In the genomic region with DNA sequence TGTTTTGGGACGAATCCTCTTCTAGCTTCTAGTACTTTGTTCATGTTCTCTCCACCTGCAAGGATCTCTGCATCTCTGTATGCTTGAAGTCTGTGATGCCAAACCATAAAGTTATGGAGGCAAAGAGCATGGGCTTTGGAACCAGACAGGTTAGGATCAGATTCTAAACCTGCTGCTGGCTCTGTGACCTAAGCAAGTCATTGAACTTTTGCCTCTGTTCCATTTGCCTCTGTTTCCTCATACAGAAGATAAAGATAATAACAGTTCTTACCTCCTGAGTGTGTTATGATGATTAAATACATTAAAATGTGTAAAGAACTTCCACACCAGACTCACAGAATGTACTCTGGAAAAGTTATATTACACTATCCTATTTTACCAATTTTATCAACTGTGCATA, we compare ENCODE assay signal across 25 cellular contexts.
"Had no signal": no experiment of that assay in that cellular context is flagged by ENCODE, and none has a peak within 500 bp of the region (broad histone marks: within the 10 kb centered on the region; RNA-seq: fewer than 3 reads in every experiment).

No MANE protein-coding gene starts in this region.

- H3K4me3 ChIP-seq: ascending aorta, breast epithelium, cardiac muscle cell, colonic mucosa, esophagus squamous epithelium, gastroesophageal sphincter had no signal

- H3K9me3 ChIP-seq: ascending aorta, breast epithelium, colonic mucosa, esophagus squamous epithelium, gastroesophageal sphincter had no signal

- H3K36me3 ChIP-seq: ascending aorta, breast epithelium, cardiac muscle cell, colonic mucosa, esophagus squamous epithelium, gastroesophageal sphincter had no signal

- H3K27ac ChIP-seq: ascending aorta, cardiac muscle cell, colonic mucosa, epithelial cell of prostate, esophagus squamous epithelium, gastroesophageal sphincter had no signal

- H3K4me1 ChIP-seq: ascending aorta, breast epithelium, colonic mucosa, esophagus squamous epithelium, gastroesophageal sphincter had no signal

- DNase-seq: activated CD4-positive, alpha-beta memory T cell treated with anti-CD3 and anti-CD28 coated beads, Interleukin-2, amount 10 ng/mL, durations not matched to agents 7 days and 5 days; activated CD4-positive, alpha-beta T cell treated with anti-CD3 and anti-CD28 coated beads for 36 hours; activated CD4-positive, alpha-beta T cell treated with anti-CD3 and anti-CD28 coated beads, Interleukin-2, amount 10 ng/mL, durations not matched to agents 7 days and 5 days; activated CD4-positive, alpha-beta T cell treated with anti-CD3 and anti-CD28 coated beads, Interleukin-2, amount 50 U/mL, for 4 hours; activated CD4-positive, CD25-positive, alpha-beta regulatory T cell; activated CD4-positive, CD25-positive, alpha-beta regulatory T cell treated with anti-CD3 and anti-CD28 coated beads, Interleukin-2, amount 50 U/mL, for 72 hours; activated CD8-positive, alpha-beta memory T cell treated with anti-CD3 and anti-CD28 coated beads, Interleukin-2, amount 50 U/mL, for 48 hours; activated gamma-delta T cell; activated naive CD4-positive, alpha-beta T cell; activated naive CD4-positive, alpha-beta T cell treated with anti-CD3 and anti-CD28 coated beads, Interleukin-2, amount 10 ng/mL, durations not matched to agents 7 days and 5 days; activated naive CD8-positive, alpha-beta T cell treated with anti-CD3 and anti-CD28 coated beads, Interleukin-2, amount 10 ng/mL, durations not matched to agents 7 days and 5 days; activated T-cell treated with anti-CD3 and anti-CD28 coated beads for 4 hours; activated T-cell treated with anti-CD3 and anti-CD28 coated beads, Interleukin-2, amount 50 U/mL, for 24 hours; activated T-cell treated with anti-CD3 and anti-CD28 coated beads, Interleukin-2, amount 50 U/mL, for 72 hours; central memory CD4-positive, alpha-beta T cell; cerebellar nuclear complex; colonic mucosa; effector CD8-positive, alpha-beta T cell; esophagus squamous epithelium had no signal

- ATAC-seq: activated CD4-positive, alpha-beta T cell treated with anti-CD3 and anti-CD28 coated beads for 36 hours; activated naive CD4-positive, alpha-beta T cell treated with anti-CD3 and anti-CD28 coated beads, Interleukin-2, amount 50 U/mL, for 72 hours; activated T-cell treated with anti-CD3 and anti-CD28 coated beads, Interleukin-2, amount 50 U/mL, for 72 hours; gastroesophageal sphincter had no signal

- H3K27me3 ChIP-seq: ascending aorta, breast epithelium, cardiac muscle cell, colonic mucosa, esophagus squamous epithelium, gastroesophageal sphincter had no signal
